ENCODE assay signal across 8 cellular contexts in genomic region chr3:185943363-185944106, GRCh38. TPM values are rescaled to one million over a fixed set of nuclear protein-coding genes. Genes with fewer than 3 reads are reported as not detected.
A peak's percentile ranks its signal among the peaks of the same experiment; 100 is the strongest.
DNase-seq lines count a peak whose midpoint lies in the region; ATAC-seq and TF ChIP-seq lines count a peak whose summit lies in the region.

No MANE protein-coding gene starts in this region.

- H3K27me3 ChIP-seq in BE2C, result no peaks in the 10 kb centered on the region

- peaks cover 6% of the 10 kb centered on the region for H3K4me1 ChIP-seq in BE2C

- peak; percentile 79 for DNase-seq in BE2C
- DNase-seq in NCI-H345 treated with DMSO at 0.1 percent for 48 hours (lab: John Stamatoyannopoulos, UW; ENCODE audit: unreplicated experiment), result peak; percentile 94
- peak; percentile 71 to 84 for DNase-seq in activated CD4-positive, alpha-beta T cell treated with anti-CD3 and anti-CD28 coated beads for 4 hours
- DNase-seq in choroid plexus epithelial cell (ENCODE audit: low read depth), result peak; percentile 96
- DNase-seq in left lobe of liver (ENCODE audit: low spot score), result peak; percentile 90
- DNase-seq in stimulated activated CD4-positive, alpha-beta T cell treated with anti-CD3 and anti-CD28 coated beads, Interleukin-4, amount 100 ng/mL, for 4 hours, result peak; percentile 73 to 77

- H3K4me3 ChIP-seq in BE2C (ENCODE audit: low read depth, low read length), result peak overlapping the region; percentile 31
- H3K4me3 ChIP-seq in choroid plexus epithelial cell (ENCODE audit: low read depth, low read length), result no peak overlapping the region

- H3K9me3 ChIP-seq in BE2C, result no peaks in the 10 kb centered on the region

- ATAC-seq in HG03280 (IDR thresholded peaks at IDR 0.05; ENCODE audit: unreplicated experiment), result peak; percentile 92
- ATAC-seq in left lobe of liver, result peak; percentile 100

- no peaks in the 10 kb centered on the region for H3K36me3 ChIP-seq in BE2C

- peak; percentile 17 for TF ChIP-seq POLR2A in GM19099 (IDR thresholded peaks at IDR 0.05; ENCODE audit: extremely low read depth, insufficient read length, low read depth)

- peak; percentile 100 for TF ChIP-seq CTCF in BE2C (IDR thresholded peaks at IDR 0.05; ENCODE audit: low read depth, low read length)
- TF ChIP-seq CTCF in choroid plexus epithelial cell (conservative IDR thresholded peaks at IDR 0.05; ENCODE audit: low read depth, low read length), result peak; percentile 99

RNA-seq across cellular contexts. Expression of gene TRA2B, which starts 5.7 kb away (rescaled TPM):
- 391 TPM for polyA plus RNA-seq in BE2C (2012; ENCODE audit: insufficient read depth, insufficient read length, low read depth)
- total RNA-seq in left lobe of liver, result 40.4 TPM
